24 cellular contexts compared by ENCODE assay signal in the genomic region with DNA sequence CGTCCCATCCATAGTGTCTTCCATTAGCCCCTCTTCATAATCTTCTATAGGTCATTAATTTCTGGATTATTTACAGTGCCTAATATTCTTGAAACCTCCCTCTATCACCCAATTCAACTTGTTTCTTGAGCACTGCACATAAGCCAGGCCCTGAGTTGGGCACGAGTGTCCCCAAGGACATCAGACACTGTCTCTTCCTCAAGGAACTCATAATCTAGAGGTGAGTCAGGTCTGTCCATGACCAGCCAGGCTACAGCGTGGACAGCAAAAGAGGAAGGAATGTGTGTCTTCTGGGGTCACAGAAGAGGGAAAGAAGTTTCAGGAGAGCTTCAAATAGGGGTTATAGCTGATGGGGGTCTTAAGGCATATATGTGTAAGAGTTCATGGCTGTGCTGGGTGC. TPM values are rescaled to one million over a fixed set of nuclear protein-coding genes. Genes with fewer than 3 reads are reported as not detected.
"Had no signal": no experiment of that assay in that cellular context is flagged by ENCODE, and none has a peak within 500 bp of the region (broad histone marks: within the 10 kb centered on the region; RNA-seq: fewer than 3 reads in every experiment).

No MANE protein-coding gene starts in this region.

- H3K4me1 Mint-ChIP-seq: immature natural killer cell had no signal

- ATAC-seq: effector memory CD8-positive, alpha-beta T cell; esophagus mucosa; gastroesophageal sphincter; left lung; left ventricle myocardium superior; lower lobe of right lung; mucosa of descending colon had no signal

- H3K4me1 ChIP-seq: gastroesophageal sphincter, left lung, lower lobe of right lung had no signal

- H3K27ac Mint-ChIP-seq: dendritic cell treated with granulocyte-macrophage colony-stimulating factor and Interleukin-4, amounts not matched to agents 40 ng/mL and 50 ng/mL, for 4 days; endodermal cell; immature natural killer cell had no signal

- H3K4me3 Mint-ChIP-seq: dendritic cell treated with granulocyte-macrophage colony-stimulating factor and Interleukin-4, amounts not matched to agents 40 ng/mL and 50 ng/mL, for 4 days; effector memory CD8-positive, alpha-beta T cell; endodermal cell; immature natural killer cell; mesothelial cell of epicardium had no signal

- H3K27ac ChIP-seq: epithelial cell of prostate, esophagus squamous epithelium, gastroesophageal sphincter, heart left ventricle, hepatocyte, left lung, lower lobe of right lung had no signal

- H3K36me3 Mint-ChIP-seq: immature natural killer cell, mesothelial cell of epicardium had no signal

- H3K9me3 Mint-ChIP-seq: dendritic cell treated with granulocyte-macrophage colony-stimulating factor and Interleukin-4, amounts not matched to agents 40 ng/mL and 50 ng/mL, for 4 days; effector memory CD8-positive, alpha-beta T cell; endodermal cell had no signal

- H3K4me3 ChIP-seq: esophagus squamous epithelium, gastroesophageal sphincter, heart left ventricle, hepatocyte, left lung, lower lobe of right lung, mucosa of descending colon had no signal

- H3K36me3 ChIP-seq: esophagus squamous epithelium, gastroesophageal sphincter, heart left ventricle, left lung, lower lobe of right lung had no signal

- DNase-seq: cortex of kidney; effector CD8-positive, alpha-beta T cell; effector memory CD8-positive, alpha-beta T cell; endodermal cell; erythroblast; esophagus squamous epithelium; foreskin fibroblast; foreskin melanocyte; heart left ventricle; hypothalamus; immature natural killer cell; left cardiac atrium; left lung; left ventricle myocardium superior; lower lobe of right lung; mesenchymal stem cell; mucosa of descending colon had no signal

- H3K9me3 ChIP-seq: esophagus squamous epithelium, gastroesophageal sphincter, heart left ventricle, left lung, lower lobe of right lung, mucosa of descending colon had no signal

RNA-seq across cellular contexts. Expression of a gene that starts 12.5 kb away (rescaled TPM):
- polyA plus RNA-seq: keratinocyte had no signal
